In the genomic region with DNA sequence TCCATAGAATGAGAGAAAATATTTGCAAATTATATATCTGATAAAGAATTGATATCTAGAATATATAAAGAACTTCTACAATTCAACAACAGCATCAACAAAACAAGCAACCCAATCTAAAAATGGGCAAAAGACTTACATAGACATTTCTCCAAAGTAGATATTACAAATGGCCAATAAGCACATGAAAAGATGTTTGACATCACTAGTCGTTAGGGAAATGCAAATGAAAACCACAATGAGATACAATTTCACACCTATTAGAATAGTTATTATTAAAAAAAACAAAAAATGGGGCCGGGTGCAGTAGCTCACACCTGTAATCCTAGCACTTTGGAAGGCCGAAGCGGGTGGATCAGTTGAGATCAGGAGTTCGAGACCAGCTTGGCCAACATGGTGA, we compare ENCODE assay signal across 30 cellular contexts. TPM values are rescaled to one million over a fixed set of nuclear protein-coding genes. Genes with fewer than 3 reads are reported as not detected.
"Had no signal": no experiment of that assay in that cellular context is flagged by ENCODE, and none has a peak within 500 bp of the region (broad histone marks: within the 10 kb centered on the region; RNA-seq: fewer than 3 reads in every experiment).

No MANE protein-coding gene starts in this region.

- H3K27me3 ChIP-seq: left lung, pancreas, sigmoid colon, spleen, tibial nerve, uterus had no signal

- ATAC-seq: left colon; left lung; lower lobe of right lung; naive thymus-derived CD8-positive, alpha-beta T cell; pancreas; right cardiac atrium; stimulated activated memory B cell treated with anti-CD40 and anti-IgM and Interleukin-4, amounts not matched to agents 10 μg/mL and 1 μg/mL and 100 μg/mL, for 72 hours; stimulated activated naive CD8-positive, alpha-beta T cell treated with anti-CD3 and anti-CD28 coated beads, Interleukin-15, amount 100 ng/mL, for 72 hours had no signal

- H3K9me3 ChIP-seq: left lung, lower lobe of right lung, pancreas, prostate gland, sigmoid colon, tibial nerve, uterus had no signal

- H3K4me3 ChIP-seq: left lung, lower lobe of right lung, pancreas, prostate gland, sigmoid colon, spleen, tibial nerve, uterus had no signal

- H3K27ac ChIP-seq: left lung, lower lobe of right lung, pancreas, prostate gland, sigmoid colon, spleen, tibial nerve, uterus had no signal

- FAIRE-seq: islet of Langerhans, kidney, pancreas, small intestine had no signal

- H3K4me1 ChIP-seq: left lung, lower lobe of right lung, pancreas, prostate gland, tibial nerve, uterus had no signal

- H3K36me3 ChIP-seq: left lung, lower lobe of right lung, pancreas, prostate gland, sigmoid colon, spleen, uterus had no signal

- DNase-seq: hypothalamus; immature natural killer cell; kidney; left colon; left lung; lower lobe of right lung; mammary epithelial cell; mesenchymal stem cell; naive thymus-derived CD8-positive, alpha-beta T cell; nucleus accumbens; pancreas; posterior cingulate gyrus; retina; right cardiac atrium; sigmoid colon; small intestine; spleen; stimulated activated CD4-positive, alpha-beta T cell treated with anti-CD3 and anti-CD28 coated beads, Interleukin-4, amount 100 ng/mL, for 4 hours; stimulated activated CD8-positive, alpha-beta memory T cell treated with anti-CD3 and anti-CD28 coated beads, Interleukin-4, amount 100 ng/mL, for 48 hours; stimulated activated naive CD4-positive, alpha-beta T cell treated with Interleukin-2 at 50 U/mL for 16 hours; stimulated activated naive CD8-positive, alpha-beta T cell treated with anti-CD3 and anti-CD28 coated beads, Interleukin-15, amount 100 ng/mL, for 72 hours; substantia nigra; uterus had no signal

RNA-seq across cellular contexts. Expression of gene CATSPER3, which starts 24.4 kb away (rescaled TPM):
- total RNA-seq: mammary epithelial cell, temporal lobe had no signal

RNA-seq across cellular contexts. Expression of gene PITX1, which starts 41.9 kb away (rescaled TPM):
- total RNA-seq: kidney; liver; naive thymus-derived CD8-positive, alpha-beta T cell; neural crest cell had no signal
- polyA plus RNA-seq: immature natural killer cell; naive thymus-derived CD8-positive, alpha-beta T cell had no signal
